8 cellular contexts compared by ENCODE assay signal in genomic region chr12:25957898-25958253, GRCh38. TPM values are rescaled to one million over a fixed set of nuclear protein-coding genes. Genes with fewer than 3 reads are reported as not detected.
DNase-seq lines count a peak whose midpoint lies in the region; ATAC-seq and TF ChIP-seq lines count a peak whose summit lies in the region.

No MANE protein-coding gene starts in this region.

- TF ChIP-seq CTCF in epithelial cell of proximal tubule (conservative IDR thresholded peaks at IDR 0.05; ENCODE audit: low read depth, low read length) (no peak), GM13976 (IDR thresholded peaks at IDR 0.05; ENCODE audit: borderline replicate concordance, control extremely low read depth, extremely low read depth, insufficient read depth, missing control alignments) (no peak)

- H3K4me3 ChIP-seq in epithelial cell of proximal tubule (ENCODE audit: low read depth, low read length), result peak overlapping the region; percentile 67

- in situ Hi-C loops in GM13976 (cut with MboI; ENCODE audit: low sequenced_read_pairs, unreplicated experiment), result no loop called here

- peaks cover 4% of the 10 kb centered on the region for H3K36me3 Mint-ChIP-seq in natural killer cell treated with Interleukin-12 subunit alpha and Interleukin-12 subunit beta and Interleukin-15 and Interleukin-18, amount 100 ng/mL, for 72 hours

- H3K27me3 Mint-ChIP-seq in natural killer cell treated with Interleukin-12 subunit alpha and Interleukin-12 subunit beta and Interleukin-15 and Interleukin-18, amount 100 ng/mL, for 72 hours, result peaks cover 40 to 65% of the 10 kb centered on the region in 2 donors

- peak overlapping the region; percentile 52 for H3K4me3 Mint-ChIP-seq in natural killer cell treated with Interleukin-12 subunit alpha and Interleukin-12 subunit beta and Interleukin-15 and Interleukin-18, amount 100 ng/mL, for 72 hours

- H3K27ac Mint-ChIP-seq in natural killer cell treated with Interleukin-12 subunit alpha and Interleukin-12 subunit beta and Interleukin-15 and Interleukin-18, amount 100 ng/mL, for 72 hours, result no peak overlapping the region

- H3K9me3 Mint-ChIP-seq in natural killer cell treated with Interleukin-12 subunit alpha and Interleukin-12 subunit beta and Interleukin-15 and Interleukin-18, amount 100 ng/mL, for 72 hours, result no peaks in the 10 kb centered on the region

- ATAC-seq in GM18907 (IDR thresholded peaks at IDR 0.05; ENCODE audit: unreplicated experiment) (peak; percentile 11), GM21619 (IDR thresholded peaks at IDR 0.05; ENCODE audit: unreplicated experiment) (no peak)
- peak in 1 of 2 donors; percentile 32 for ATAC-seq in natural killer cell treated with Interleukin-12 subunit alpha and Interleukin-12 subunit beta and Interleukin-15 and Interleukin-18, amount 100 ng/mL, for 72 hours

- DNase-seq in A172 (ENCODE audit: low spot score) (peak; percentile 38), SK-N-DZ (ENCODE audit: low spot score) (peak; percentile 55), epithelial cell of proximal tubule (ENCODE audit: low read depth) (no peak), GM13976 (ENCODE audit: low spot score) (no peak), erythroblast (lab: John Stamatoyannopoulos, UW) (no peak)
- DNase-seq in natural killer cell treated with Interleukin-12 subunit alpha and Interleukin-12 subunit beta and Interleukin-15 and Interleukin-18, amount 100 ng/mL, for 72 hours (ENCODE audit: low spot score), result no peak

- H3K4me1 Mint-ChIP-seq in natural killer cell treated with Interleukin-12 subunit alpha and Interleukin-12 subunit beta and Interleukin-15 and Interleukin-18, amount 100 ng/mL, for 72 hours (ENCODE audit: low read depth in 2 of 2), result peaks cover 8 to 14% of the 10 kb centered on the region in 2 donors

- TF ChIP-seq POLR2A in erythroblast (IDR thresholded peaks at IDR 0.05; ENCODE audit: low read length), result no peak

RNA-seq across cellular contexts. Expression of gene RASSF8, which starts 0.6 kb away (rescaled TPM):
- 19.7 and 21.2 TPM in 2 replicates for total RNA-seq in A172 (2014; rRNA removed; shearing (Covaris generic))
- 10.1 and 14.5 TPM in 2 replicates for polyA plus RNA-seq in SK-N-DZ (2014; cell fraction: cytosol; rRNA removed)
- polyA plus RNA-seq in SK-N-DZ (2014; cell fraction: nucleus; rRNA removed), result 5.5 and 6.0 TPM in 2 replicates
- 19.4 and 29.6 TPM in 2 replicates for total RNA-seq in epithelial cell of proximal tubule
- total RNA-seq in natural killer cell treated with Interleukin-12 subunit alpha and Interleukin-12 subunit beta and Interleukin-15 and Interleukin-18, amount 100 ng/mL, for 72 hours, result 1 to 10 TPM; 3.5 to 5.7 TPM

Comparison
In these comparisons a context has a peak if more than half of its experiments do, and no peak if none do; other contexts are left out.
1. DNase-seq: peak in A172 (single experiment) and SK-N-DZ (single experiment); none in epithelial cell of proximal tubule (single experiment), natural killer cell treated with Interleukin-12 subunit alpha and Interleukin-12 subunit beta and Interleukin-15 and Interleukin-18, amount 100 ng/mL, for 72 hours (single experiment), GM13976 (single experiment) and erythroblast (0 of 2).